1 cellular context compared by ENCODE assay signal in genomic region chr3:51391075-51391565, GRCh38.
TF ChIP-seq lines count a peak whose summit lies in the region.

Gene RBM15B (plus strand): TSS chr3:51391285. CDS start chr3:51391400, 115 bp downstream.

TF ChIP-seq in HepG2, 621 proteins besides CTCF, POLR2A, EP300 and RAD21 (continued from another document and continues in another):
- TF ChIP-seq ZHX2 (IDR thresholded peaks at IDR 0.05; ENCODE audit: low read depth) (peak; percentile 84), ZHX2 (CRISPR knock-in tag; IDR thresholded peaks at IDR 0.05; ENCODE audit: borderline replicate concordance) (no peak), ZNF674 (CRISPR knock-in tag; IDR thresholded peaks at IDR 0.05; ENCODE audit: low read depth) (peak; percentile 90; the same call in 1 of the 2 replicates), ZSCAN29 (CRISPR knock-in tag; conservative IDR thresholded peaks at IDR 0.05) (0 out of 2 replicates have a peak, but pooled peaks have one; percentile 23), MEIS2 (CRISPR knock-in tag; IDR thresholded peaks at IDR 0.05) (peak; percentile 28; the same call in 1 of the 2 replicates), PHF20 (CRISPR knock-in tag; IDR thresholded peaks at IDR 0.05) (peak; percentile 94), MXD1 (CRISPR knock-in tag; IDR thresholded peaks at IDR 0.05) (peak; percentile 70), THAP11 (CRISPR knock-in tag; IDR thresholded peaks at IDR 0.05) (peak; percentile 94), MXD4 (CRISPR knock-in tag; IDR thresholded peaks at IDR 0.05) (peak; percentile 84; the same call in 1 of the 2 replicates), ZKSCAN5 (CRISPR knock-in tag; IDR thresholded peaks at IDR 0.05) (no peak), FIP1L1 (IDR thresholded peaks at IDR 0.05; ENCODE audit: borderline replicate concordance, insufficient read depth, low read depth, low read length) (no peak; the same call in 1 of the 2 replicates), TBL1XR1 (IDR thresholded peaks at IDR 0.05; ENCODE audit: borderline replicate concordance, low read length, partially characterized antibody) (peak; percentile 22), KLF15 (CRISPR knock-in tag; IDR thresholded peaks at IDR 0.05; ENCODE audit: borderline replicate concordance) (no peak), ARNT (IDR thresholded peaks at IDR 0.05) (no peak), DRAP1 (CRISPR knock-in tag; IDR thresholded peaks at IDR 0.05) (peak; percentile 41; the same call in 1 of the 2 replicates), RBFOX2 (IDR thresholded peaks at IDR 0.05; ENCODE audit: low read depth, low read length) (peak; percentile 82), SRY (CRISPR knock-in tag; IDR thresholded peaks at IDR 0.05) (0 out of 2 replicates have a peak, but pooled peaks have one; percentile 24), ZFP91 (CRISPR knock-in tag; IDR thresholded peaks at IDR 0.05; ENCODE audit: borderline replicate concordance) (peak; percentile 84), ZBTB39 (CRISPR knock-in tag; IDR thresholded peaks at IDR 0.05) (no peak), KAT7 (CRISPR knock-in tag; IDR thresholded peaks at IDR 0.05; ENCODE audit: borderline replicate concordance) (peak; percentile 86; the same call in 1 of the 2 replicates), SRSF1 (optimal IDR thresholded peaks at IDR 0.05; ENCODE audit: low read depth, low read length) (peak; percentile 12), ZNF766 (CRISPR knock-in tag; IDR thresholded peaks at IDR 0.05; ENCODE audit: borderline replicate concordance) (no peak), ZBTB42 (CRISPR knock-in tag; IDR thresholded peaks at IDR 0.05) (no peak), SIN3B (IDR thresholded peaks at IDR 0.05; ENCODE audit: low read length) (peak; percentile 77), ZKSCAN8 (CRISPR knock-in tag; IDR thresholded peaks at IDR 0.05; ENCODE audit: borderline replicate concordance) (0 out of 2 replicates have a peak, but pooled peaks have one; percentile 36), TBP (CRISPR knock-in tag; IDR thresholded peaks at IDR 0.05) (no peak), KDM3A (CRISPR knock-in tag; IDR thresholded peaks at IDR 0.05; ENCODE audit: low read depth) (no peak), RARA (CRISPR knock-in tag; IDR thresholded peaks at IDR 0.05) (peak; percentile 61), ZNF33A (CRISPR knock-in tag; IDR thresholded peaks at IDR 0.05; ENCODE audit: borderline replicate concordance) (no peak), MTERF4 (CRISPR knock-in tag; IDR thresholded peaks at IDR 0.05) (0 out of 2 replicates have a peak, but pooled peaks have one; percentile 80), NONO (IDR thresholded peaks at IDR 0.05) (no peak), NONO (CRISPR knock-in tag; conservative IDR thresholded peaks at IDR 0.05) (peak; percentile 86), GRHL1 (CRISPR knock-in tag; conservative IDR thresholded peaks at IDR 0.05) (no peak), ZNF737 (CRISPR knock-in tag; IDR thresholded peaks at IDR 0.05; ENCODE audit: borderline replicate concordance) (no peak), YEATS4 (CRISPR knock-in tag; IDR thresholded peaks at IDR 0.05; ENCODE audit: borderline replicate concordance) (peak; percentile 72; the same call in 1 of the 2 replicates), ZSCAN5A (CRISPR knock-in tag; IDR thresholded peaks at IDR 0.05; ENCODE audit: borderline replicate concordance) (peak; percentile 80; the same call in 1 of the 2 replicates)
- TF ChIP-seq, protein P1, sequence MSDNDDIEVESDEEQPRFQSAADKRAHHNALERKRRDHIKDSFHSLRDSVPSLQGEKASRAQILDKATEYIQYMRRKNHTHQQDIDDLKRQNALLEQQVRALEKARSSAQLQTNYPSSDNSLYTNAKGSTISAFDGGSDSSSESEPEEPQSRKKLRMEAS (IDR thresholded peaks at IDR 0.05): peak; percentile 92
- TF ChIP-seq, protein P2, sequence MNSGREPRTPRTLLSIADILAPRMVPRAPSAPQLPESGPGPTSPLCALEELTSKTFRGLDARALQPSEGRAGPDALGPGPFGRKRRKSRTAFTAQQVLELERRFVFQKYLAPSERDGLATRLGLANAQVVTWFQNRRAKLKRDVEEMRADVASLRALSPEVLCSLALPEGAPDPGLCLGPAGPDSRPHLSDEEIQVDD (CRISPR knock-in tag; IDR thresholded peaks at IDR 0.05; ENCODE audit: borderline replicate concordance): no peak
- TF ChIP-seq, protein P3, sequence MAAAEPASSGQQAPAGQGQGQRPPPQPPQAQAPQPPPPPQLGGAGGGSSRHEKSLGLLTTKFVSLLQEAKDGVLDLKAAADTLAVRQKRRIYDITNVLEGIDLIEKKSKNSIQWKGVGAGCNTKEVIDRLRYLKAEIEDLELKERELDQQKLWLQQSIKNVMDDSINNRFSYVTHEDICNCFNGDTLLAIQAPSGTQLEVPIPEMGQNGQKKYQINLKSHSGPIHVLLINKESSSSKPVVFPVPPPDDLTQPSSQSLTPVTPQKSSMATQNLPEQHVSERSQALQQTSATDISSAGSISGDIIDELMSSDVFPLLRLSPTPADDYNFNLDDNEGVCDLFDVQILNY (CRISPR knock-in tag; conservative IDR thresholded peaks at IDR 0.05): peak; percentile 14; the same call in 1 of the 2 replicates
- TF ChIP-seq, protein P4, sequence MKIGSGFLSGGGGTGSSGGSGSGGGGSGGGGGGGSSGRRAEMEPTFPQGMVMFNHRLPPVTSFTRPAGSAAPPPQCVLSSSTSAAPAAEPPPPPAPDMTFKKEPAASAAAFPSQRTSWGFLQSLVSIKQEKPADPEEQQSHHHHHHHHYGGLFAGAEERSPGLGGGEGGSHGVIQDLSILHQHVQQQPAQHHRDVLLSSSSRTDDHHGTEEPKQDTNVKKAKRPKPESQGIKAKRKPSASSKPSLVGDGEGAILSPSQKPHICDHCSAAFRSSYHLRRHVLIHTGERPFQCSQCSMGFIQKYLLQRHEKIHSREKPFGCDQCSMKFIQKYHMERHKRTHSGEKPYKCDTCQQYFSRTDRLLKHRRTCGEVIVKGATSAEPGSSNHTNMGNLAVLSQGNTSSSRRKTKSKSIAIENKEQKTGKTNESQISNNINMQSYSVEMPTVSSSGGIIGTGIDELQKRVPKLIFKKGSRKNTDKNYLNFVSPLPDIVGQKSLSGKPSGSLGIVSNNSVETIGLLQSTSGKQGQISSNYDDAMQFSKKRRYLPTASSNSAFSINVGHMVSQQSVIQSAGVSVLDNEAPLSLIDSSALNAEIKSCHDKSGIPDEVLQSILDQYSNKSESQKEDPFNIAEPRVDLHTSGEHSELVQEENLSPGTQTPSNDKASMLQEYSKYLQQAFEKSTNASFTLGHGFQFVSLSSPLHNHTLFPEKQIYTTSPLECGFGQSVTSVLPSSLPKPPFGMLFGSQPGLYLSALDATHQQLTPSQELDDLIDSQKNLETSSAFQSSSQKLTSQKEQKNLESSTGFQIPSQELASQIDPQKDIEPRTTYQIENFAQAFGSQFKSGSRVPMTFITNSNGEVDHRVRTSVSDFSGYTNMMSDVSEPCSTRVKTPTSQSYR (CRISPR knock-in tag; IDR thresholded peaks at IDR 0.05; ENCODE audit: borderline replicate concordance): no peak
